In the genomic region with DNA sequence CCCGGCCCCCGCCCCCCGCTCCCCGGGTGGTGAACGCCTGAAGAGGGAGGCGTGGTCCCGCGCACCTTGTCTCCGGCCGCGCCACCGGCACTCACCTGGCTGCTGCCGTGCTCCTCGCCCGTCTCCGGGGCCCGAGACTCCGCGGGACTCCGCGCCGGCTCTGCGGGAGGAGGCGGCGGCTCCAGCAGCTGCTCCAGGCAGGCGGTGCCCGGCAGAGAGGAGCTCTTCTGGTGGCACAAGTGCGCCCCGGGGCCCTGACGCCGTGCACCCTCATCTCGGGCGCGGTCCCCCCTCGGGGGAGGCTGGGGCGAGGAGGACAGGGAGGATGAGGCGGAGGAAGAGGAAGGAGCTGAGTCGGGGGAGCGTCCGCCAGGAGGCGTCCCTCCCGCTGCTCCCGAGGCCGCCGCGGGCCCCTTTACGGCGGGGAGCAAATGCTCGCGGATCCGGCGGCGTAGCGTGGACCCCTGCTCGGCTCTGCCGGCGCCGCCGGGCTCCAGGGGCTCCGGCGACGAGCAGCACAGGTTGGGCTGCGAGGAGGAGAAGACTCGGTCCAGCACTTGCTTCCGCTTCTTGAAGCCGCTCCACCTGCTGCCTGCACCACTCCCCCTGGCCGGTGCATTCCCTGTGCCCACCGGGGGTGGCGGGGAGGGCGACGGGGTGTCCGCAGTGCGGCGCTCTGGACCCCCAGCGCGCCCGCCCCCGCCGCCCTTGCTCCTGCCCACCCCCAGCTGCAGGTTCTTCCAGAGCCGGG, we compare ENCODE assay signal across 8 cellular contexts. TPM values are rescaled to one million over a fixed set of nuclear protein-coding genes. Genes with fewer than 3 reads are reported as not detected.
DNase-seq lines count a peak whose midpoint lies in the region; ATAC-seq and TF ChIP-seq lines count a peak whose summit lies in the region.

No MANE protein-coding gene starts in this region.

- TF ChIP-seq CTCF in transverse colon (IDR thresholded peaks at IDR 0.05) = no peak

- TF ChIP-seq POLR2A in transverse colon (IDR thresholded peaks at IDR 0.05) = no peak

- H3K9me3 ChIP-seq in mesodermal cell (ENCODE audit: control insufficient read depth, low read length) (no peaks in the 10 kb centered on the region), transverse colon (no peaks in the 10 kb centered on the region)

- intact Hi-C loops in transverse colon (cut with DNase I; ENCODE audit: low total_unique reads) = no loop called here

- peaks cover 97% of the 10 kb centered on the region for H3K27me3 ChIP-seq in transverse colon

- in situ Hi-C loops in transverse colon (cut with MboI; ENCODE audit: low pct_ligation_motif_present in 1 of 4, low pct_unique_long_range_greater_than_20kb in 1 of 4, low sequenced_read_pairs in 3 of 4) = no loop called here

- TF ChIP-seq EP300 in transverse colon (IDR thresholded peaks at IDR 0.05; ENCODE audit: low read depth) = no peak

- WGBS in mesodermal cell (ENCODE audit: insufficient coverage in 2 of 2), 2 experiments = 0 to 1% methylated on average over 48 to 52 of the region's 80 CpGs
- WGBS in transverse colon (ENCODE audit: low coverage in 1 of 2), 2 donors = 2% methylated on average over 48 of the region's 80 CpGs; no CpG with 5 or more reads in 1 of the 2 donors

- H3K4me3 ChIP-seq in mesodermal cell (ENCODE audit: extremely low read depth, insufficient read depth, low read length, poor library complexity, severe bottlenecking) = peak overlapping the region; percentile 54
- peak overlapping the region; percentile 37 to 76 (median 42) for H3K4me3 ChIP-seq in transverse colon

- H3K36me3 ChIP-seq in mesodermal cell (ENCODE audit: control insufficient read depth, insufficient read depth, low read length) = no peaks in the 10 kb centered on the region
- no peaks in the 10 kb centered on the region for H3K36me3 ChIP-seq in transverse colon

- H3K27ac ChIP-seq in mesodermal cell (ENCODE audit: low read depth, low read length, severe bottlenecking) (no peak overlapping the region), transverse colon (no peak overlapping the region)

- peak; percentile 83 for DNase-seq in DMS53 (lab: John Stamatoyannopoulos, UW)
- peak; percentile 33 for DNase-seq in SKM-1 treated with dmso at 0.1 percent for 144 hours (lab: John Stamatoyannopoulos, UW; ENCODE audit: unreplicated experiment)
- DNase-seq in ecto neural progenitor cell (ENCODE audit: low spot score) = peak; percentile 74
- DNase-seq in transverse colon = peak; percentile 14

- ATAC-seq in GM19372 (IDR thresholded peaks at IDR 0.05; ENCODE audit: low read depth, unreplicated experiment) (peak; percentile 54), HG03571 (IDR thresholded peaks at IDR 0.05; ENCODE audit: unreplicated experiment) (peak; percentile 53), HG03025 (IDR thresholded peaks at IDR 0.05; ENCODE audit: low FRiP score, unreplicated experiment) (no peak)

- peaks cover 9% of the 10 kb centered on the region for H3K4me1 ChIP-seq in mesodermal cell (ENCODE audit: control insufficient read depth, insufficient read depth, low read length, poor library complexity, severe bottlenecking)
- H3K4me1 ChIP-seq in transverse colon = peaks cover 0 to 25% (median 24%) of the 10 kb centered on the region in 4 donors

RNA-seq across cellular contexts. Expression of a gene that starts 1.0 kb away (rescaled TPM):
- 1.3 TPM for polyA plus RNA-seq in mesodermal cell (2013, experiment 1 of 2)
- 1.3 TPM for polyA plus RNA-seq in mesodermal cell (2013, experiment 2 of 2)
- 10 to 100 TPM in 2 of 4 donors, 1 to 10 TPM in 2; 3.3 to 31.4 (median 13.4) TPM for total RNA-seq in transverse colon

Comparison
In these comparisons a context has a peak if more than half of its experiments do, and no peak if none do; other contexts are left out.
1. DNase-seq: peak in every context shown above with its lines; median percentile 83 in DMS53; 74 in ecto neural progenitor cell; 33 in SKM-1 treated with dmso at 0.1 percent for 144 hours; 14 in transverse colon.